ENCODE assay signal across 21 cellular contexts in the genomic region with DNA sequence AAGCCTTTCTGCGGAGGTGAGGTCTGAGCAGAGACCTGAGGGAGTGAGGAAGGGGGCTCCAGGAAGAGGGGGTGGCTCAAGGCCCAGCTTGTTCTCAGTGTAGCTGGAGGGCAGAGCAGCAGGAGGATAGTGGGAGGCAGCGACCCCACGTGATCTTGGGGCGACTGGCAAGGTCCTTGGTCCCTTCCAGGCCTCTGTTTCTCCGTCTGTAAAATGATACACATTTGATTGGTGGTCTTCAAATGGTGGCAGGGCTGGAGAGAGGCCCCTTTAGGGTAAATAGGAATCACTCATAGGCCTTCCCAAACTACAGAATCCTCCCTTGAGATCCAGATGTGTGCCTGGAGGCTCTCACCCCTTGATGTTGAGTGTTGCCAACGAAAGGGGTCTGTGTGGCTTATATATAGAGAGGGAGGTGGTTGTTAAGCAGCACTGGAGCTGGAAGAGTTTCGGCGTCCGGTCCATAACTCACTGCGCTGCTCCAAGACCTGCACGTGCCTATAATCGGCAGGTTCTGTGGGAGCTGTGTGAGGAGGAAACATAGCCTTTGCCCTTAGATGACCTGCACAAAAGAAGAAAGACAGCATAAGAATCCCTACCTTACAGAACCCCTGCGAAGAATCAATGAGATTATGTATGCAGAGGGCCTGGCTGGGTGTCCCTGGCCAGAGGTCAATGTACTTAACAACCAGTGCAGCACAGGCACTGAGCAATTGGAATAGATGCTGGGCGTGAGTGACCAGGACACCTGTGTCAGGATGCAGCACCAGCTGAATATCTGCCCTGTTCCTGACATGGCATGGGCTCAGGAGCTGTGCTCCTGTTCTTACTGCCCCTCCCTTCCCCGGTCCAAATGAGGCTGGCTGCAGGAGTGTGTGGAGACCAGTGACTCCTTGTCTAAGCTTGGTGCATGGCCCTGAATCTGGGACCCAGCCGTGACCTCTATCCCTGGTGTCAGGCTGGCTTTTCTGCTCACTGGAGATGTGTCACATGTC. TPM values are rescaled to one million over a fixed set of nuclear protein-coding genes. Genes with fewer than 3 reads are reported as not detected.
DNase-seq lines count a peak whose midpoint lies in the region; ATAC-seq and TF ChIP-seq lines count a peak whose summit lies in the region.
"Had no signal": no experiment of that assay in that cellular context is flagged by ENCODE, and none has a peak within 500 bp of the region (broad histone marks: within the 10 kb centered on the region; RNA-seq: fewer than 3 reads in every experiment).

No MANE protein-coding gene starts in this region.

- no peak overlapping the region for H4K8ac ChIP-seq in neuronal stem cell (ENCODE audit: low read depth, low read length)

- peaks cover 1 to 8% (median 5%) of the 10 kb centered on the region in 3 donors for H3K27me3 Mint-ChIP-seq in CD14-positive monocyte (ENCODE audit: low read depth in 3 of 3)

- H2BK5ac ChIP-seq in neuronal stem cell (ENCODE audit: low read length): no peak overlapping the region

- no peak overlapping the region for H2AFZ ChIP-seq in neuronal stem cell (ENCODE audit: low read length)

- DNase-seq in CD14-positive monocyte (ENCODE audit: low spot score) (peak; percentile 32), HuH-7 (ENCODE audit: low spot score) (peak; percentile 20), ecto neural progenitor cell (ENCODE audit: low spot score) (peak; percentile 43), neuronal stem cell (ENCODE audit: low spot score) (no peak), NAMALWA (ENCODE audit: low spot score) (no peak), upper lobe of right lung (no peak), NCI-H2029 (lab: John Stamatoyannopoulos, UW) (no peak)
- DNase-seq: CD8-positive, alpha-beta memory T cell; DMS53; EL; GOT3; KG1; NCI-H1694 treated with DMSO at 0.1 percent for 48 hours; NCI-H2107; NCI-H510A; NCI-H748 treated with DMSO at 0.1 percent for 48 hours; SHP77 had no signal

- H2AK5ac ChIP-seq in neuronal stem cell (ENCODE audit: low read depth, low read length): no peak overlapping the region

- intact Hi-C loops in CD14-positive monocyte (cut with micrococcal nuclease) (no loop called here), upper lobe of right lung (cut with DNase I) (no loop called here)

- no peak overlapping the region for H2BK12ac ChIP-seq in neuronal stem cell (ENCODE audit: low read length)

- H3K4me1 Mint-ChIP-seq in CD14-positive monocyte: peaks cover 4% of the 10 kb centered on the region

- ATAC-seq in upper lobe of right lung: no peak
- ATAC-seq: GM12878 had no signal

- H3K9ac ChIP-seq in neuronal stem cell (ENCODE audit: low read depth, low read length, poor library complexity): no peak overlapping the region
- H3K9ac ChIP-seq: BLaER1 had no signal

- H3K4ac ChIP-seq in neuronal stem cell (ENCODE audit: low read length): no peak overlapping the region

- H3K4me3 Mint-ChIP-seq in CD14-positive monocyte: no peak overlapping the region
- H3K4me3 Mint-ChIP-seq: CD8-positive, alpha-beta memory T cell had no signal

- H3K36me3 ChIP-seq in neuronal stem cell (replicated peaks in 1 of 2; ENCODE audit: control insufficient read depth in 2 of 2, insufficient read depth in 2 of 2, low read length in 2 of 2): no peaks in the 10 kb centered on the region
- H3K36me3 ChIP-seq in upper lobe of right lung: no peaks in the 10 kb centered on the region
- H3K36me3 ChIP-seq: BLaER1 had no signal

- WGBS in neuronal stem cell (ENCODE audit: extremely low coverage in 2 of 2, insufficient read length in 2 of 2, insufficient replicate concordance in 1 of 2), 2 donors: no CpG with 5 or more reads among the region's 16 CpGs

- H3K18ac ChIP-seq in neuronal stem cell (ENCODE audit: low read length): peak overlapping the region; percentile 15

- no peaks in the 10 kb centered on the region for H3K36me3 Mint-ChIP-seq in CD14-positive monocyte

- H3K79me1 ChIP-seq in neuronal stem cell (ENCODE audit: low read depth, low read length): no peaks in the 10 kb centered on the region

- TF ChIP-seq CTCF in CD14-positive monocyte (IDR thresholded peaks at IDR 0.05) (no peak), upper lobe of right lung (IDR thresholded peaks at IDR 0.05) (no peak)

- H2BK15ac ChIP-seq in neuronal stem cell (ENCODE audit: low read length): no peak overlapping the region

- H3K4me3 ChIP-seq in neuronal stem cell (ENCODE audit: low read length in 2 of 2) (no peak overlapping the region), upper lobe of right lung (no peak overlapping the region)
- H3K4me3 ChIP-seq: BLaER1, GM12878 had no signal

- H4K91ac ChIP-seq in neuronal stem cell (ENCODE audit: low read depth, low read length, poor library complexity): no peak overlapping the region

- H3K27ac ChIP-seq in neuronal stem cell (replicated peaks; ENCODE audit: low read length) (no peak overlapping the region), upper lobe of right lung (no peak overlapping the region)
- H3K27ac ChIP-seq: BLaER1 had no signal

- H3K14ac ChIP-seq in neuronal stem cell (ENCODE audit: low read length): no peak overlapping the region

- H2BK120ac ChIP-seq in neuronal stem cell (ENCODE audit: low read depth, low read length): no peak overlapping the region

- H3K9me3 Mint-ChIP-seq in CD14-positive monocyte: no peaks in the 10 kb centered on the region
- H3K9me3 Mint-ChIP-seq: CD8-positive, alpha-beta memory T cell had no signal

- H3K27me3 ChIP-seq in neuronal stem cell (ENCODE audit: control insufficient read depth in 3 of 3, insufficient read depth in 3 of 3, low read depth in 1 of 3, low read length in 3 of 3): peaks cover 0 to 29% (median 0%) of the 10 kb centered on the region in 3 experiments
- peaks cover 4% of the 10 kb centered on the region for H3K27me3 ChIP-seq in upper lobe of right lung
- H3K27me3 ChIP-seq: BLaER1 had no signal

- no peak overlapping the region for H3K27ac Mint-ChIP-seq in CD14-positive monocyte
- H3K27ac Mint-ChIP-seq: CD8-positive, alpha-beta memory T cell had no signal

- no peak overlapping the region for H3K23ac ChIP-seq in neuronal stem cell (ENCODE audit: low read depth, low read length, poor library complexity)

- H3K9me3 ChIP-seq in neuronal stem cell (replicated peaks in 1 of 2; ENCODE audit: control insufficient read depth in 2 of 2, insufficient read depth in 1 of 2, low read depth in 1 of 2, low read length in 2 of 2): no peaks in the 10 kb centered on the region
- no peaks in the 10 kb centered on the region for H3K9me3 ChIP-seq in upper lobe of right lung
- H3K9me3 ChIP-seq: BLaER1 had no signal

- H3K4me1 ChIP-seq in neuronal stem cell (ENCODE audit: control insufficient read depth in 2 of 2, insufficient read depth in 1 of 2, low read depth in 1 of 2, low read length in 2 of 2) (peaks cover 0 to 2% of the 10 kb centered on the region in 2 donors), upper lobe of right lung (no peaks in the 10 kb centered on the region)
- H3K4me1 ChIP-seq: BLaER1 had no signal

- H3K4me2 ChIP-seq in neuronal stem cell (ENCODE audit: insufficient read depth, low read length, poor library complexity, severe bottlenecking): no peak overlapping the region
- H3K4me2 ChIP-seq: BLaER1 had no signal

RNA-seq across cellular contexts. Expression of gene OTOG, which starts 28.7 kb away (rescaled TPM):
- not detected for polyA plus RNA-seq in CD14-positive monocyte
- polyA plus RNA-seq in neuronal stem cell (2013, experiment 1 of 2): 0.35 TPM
- 0.37 TPM for polyA plus RNA-seq in neuronal stem cell (2013, experiment 2 of 2)
- total RNA-seq in upper lobe of right lung: not detected
- total RNA-seq: A673; CD8-positive, alpha-beta memory T cell; GM12878; RPMI7951 had no signal
- polyA plus RNA-seq: CD8-positive, alpha-beta memory T cell; GM12878 had no signal

RNA-seq across cellular contexts. Expression of gene USH1C, which starts 31.5 kb away (rescaled TPM):
- not detected for polyA plus RNA-seq in CD14-positive monocyte
- polyA plus RNA-seq in neuronal stem cell (2013, experiment 1 of 2): 0.57 TPM
- 0.66 TPM for polyA plus RNA-seq in neuronal stem cell (2013, experiment 2 of 2)
- not detected for total RNA-seq in upper lobe of right lung
- total RNA-seq: A673; CD8-positive, alpha-beta memory T cell; GM12878; RPMI7951 had no signal
- polyA plus RNA-seq: CD8-positive, alpha-beta memory T cell; GM12878 had no signal

Comparison
In these comparisons a context has a peak if more than half of its experiments do, and no peak if none do; other contexts are left out.
1. DNase-seq: peak in CD14-positive monocyte (single experiment), HuH-7 (single experiment) and ecto neural progenitor cell (single experiment); none in neuronal stem cell (single experiment), NAMALWA (single experiment), upper lobe of right lung (single experiment) and NCI-H2029 (single experiment).